Comparison of ENCODE assay signal across 3 cellular contexts in the genomic region with DNA sequence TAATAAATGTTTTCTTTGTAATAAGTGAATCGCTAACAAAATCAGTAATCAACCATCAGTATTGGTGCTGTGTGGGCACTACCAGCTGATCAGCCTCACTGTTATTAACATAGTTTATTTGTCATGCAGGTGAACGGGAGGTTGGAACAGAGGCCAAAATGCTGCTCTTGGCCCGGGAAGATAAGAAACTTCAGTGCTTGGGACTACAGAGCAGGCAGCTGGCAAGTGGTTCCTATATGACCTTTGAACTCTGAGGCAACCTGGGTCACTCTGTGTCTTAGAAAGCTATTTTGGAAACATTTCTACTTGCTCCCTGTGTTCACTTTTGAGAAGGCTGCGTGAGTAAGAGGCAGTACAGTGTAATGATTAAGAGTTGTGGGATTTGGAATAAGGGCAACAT.
TF ChIP-seq lines count a peak whose summit lies in the region.

No MANE protein-coding gene starts in this region.

TF ChIP-seq in liver, 16 proteins besides CTCF, POLR2A, EP300 and RAD21:
- TF ChIP-seq FOXA2 (IDR thresholded peaks at IDR 0.05) (no peak), SP1 (IDR thresholded peaks at IDR 0.05) (no peak), FOXA1 (IDR thresholded peaks at IDR 0.05) (no peak), RXRA (IDR thresholded peaks at IDR 0.05) (peak in 1 of 2 donors; percentile 11), HNF4A (conservative IDR thresholded peaks at IDR 0.05) (peak; percentile 31 to 56), YY1 (IDR thresholded peaks at IDR 0.05) (no peak)
- TF ChIP-seq, protein P1, sequence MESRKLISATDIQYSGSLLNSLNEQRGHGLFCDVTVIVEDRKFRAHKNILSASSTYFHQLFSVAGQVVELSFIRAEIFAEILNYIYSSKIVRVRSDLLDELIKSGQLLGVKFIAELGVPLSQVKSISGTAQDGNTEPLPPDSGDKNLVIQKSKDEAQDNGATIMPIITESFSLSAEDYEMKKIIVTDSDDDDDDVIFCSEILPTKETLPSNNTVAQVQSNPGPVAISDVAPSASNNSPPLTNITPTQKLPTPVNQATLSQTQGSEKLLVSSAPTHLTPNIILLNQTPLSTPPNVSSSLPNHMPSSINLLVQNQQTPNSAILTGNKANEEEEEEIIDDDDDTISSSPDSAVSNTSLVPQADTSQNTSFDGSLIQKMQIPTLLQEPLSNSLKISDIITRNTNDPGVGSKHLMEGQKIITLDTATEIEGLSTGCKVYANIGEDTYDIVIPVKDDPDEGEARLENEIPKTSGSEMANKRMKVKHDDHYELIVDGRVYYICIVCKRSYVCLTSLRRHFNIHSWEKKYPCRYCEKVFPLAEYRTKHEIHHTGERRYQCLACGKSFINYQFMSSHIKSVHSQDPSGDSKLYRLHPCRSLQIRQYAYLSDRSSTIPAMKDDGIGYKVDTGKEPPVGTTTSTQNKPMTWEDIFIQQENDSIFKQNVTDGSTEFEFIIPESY (IDR thresholded peaks at IDR 0.05) = no peak
- TF ChIP-seq, protein P2, sequence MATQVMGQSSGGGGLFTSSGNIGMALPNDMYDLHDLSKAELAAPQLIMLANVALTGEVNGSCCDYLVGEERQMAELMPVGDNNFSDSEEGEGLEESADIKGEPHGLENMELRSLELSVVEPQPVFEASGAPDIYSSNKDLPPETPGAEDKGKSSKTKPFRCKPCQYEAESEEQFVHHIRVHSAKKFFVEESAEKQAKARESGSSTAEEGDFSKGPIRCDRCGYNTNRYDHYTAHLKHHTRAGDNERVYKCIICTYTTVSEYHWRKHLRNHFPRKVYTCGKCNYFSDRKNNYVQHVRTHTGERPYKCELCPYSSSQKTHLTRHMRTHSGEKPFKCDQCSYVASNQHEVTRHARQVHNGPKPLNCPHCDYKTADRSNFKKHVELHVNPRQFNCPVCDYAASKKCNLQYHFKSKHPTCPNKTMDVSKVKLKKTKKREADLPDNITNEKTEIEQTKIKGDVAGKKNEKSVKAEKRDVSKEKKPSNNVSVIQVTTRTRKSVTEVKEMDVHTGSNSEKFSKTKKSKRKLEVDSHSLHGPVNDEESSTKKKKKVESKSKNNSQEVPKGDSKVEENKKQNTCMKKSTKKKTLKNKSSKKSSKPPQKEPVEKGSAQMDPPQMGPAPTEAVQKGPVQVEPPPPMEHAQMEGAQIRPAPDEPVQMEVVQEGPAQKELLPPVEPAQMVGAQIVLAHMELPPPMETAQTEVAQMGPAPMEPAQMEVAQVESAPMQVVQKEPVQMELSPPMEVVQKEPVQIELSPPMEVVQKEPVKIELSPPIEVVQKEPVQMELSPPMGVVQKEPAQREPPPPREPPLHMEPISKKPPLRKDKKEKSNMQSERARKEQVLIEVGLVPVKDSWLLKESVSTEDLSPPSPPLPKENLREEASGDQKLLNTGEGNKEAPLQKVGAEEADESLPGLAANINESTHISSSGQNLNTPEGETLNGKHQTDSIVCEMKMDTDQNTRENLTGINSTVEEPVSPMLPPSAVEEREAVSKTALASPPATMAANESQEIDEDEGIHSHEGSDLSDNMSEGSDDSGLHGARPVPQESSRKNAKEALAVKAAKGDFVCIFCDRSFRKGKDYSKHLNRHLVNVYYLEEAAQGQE (IDR thresholded peaks at IDR 0.05) = no peak

TF ChIP-seq in HepG2, 621 proteins besides CTCF, POLR2A, EP300 and RAD21:
- TF ChIP-seq ZFYVE20 (CRISPR knock-in tag; IDR thresholded peaks at IDR 0.05; ENCODE audit: borderline replicate concordance, low read depth) = no peak

TF ChIP-seq in H1, 55 proteins besides CTCF, POLR2A, EP300 and RAD21:
- no peak for TF ChIP-seq TCF12 (IDR thresholded peaks at IDR 0.05; ENCODE audit: low read depth, low read length)
- no peak for TF ChIP-seq ASH2L (IDR thresholded peaks at IDR 0.05; ENCODE audit: low read length)
